9 cellular contexts compared by ENCODE assay signal in the genomic region with DNA sequence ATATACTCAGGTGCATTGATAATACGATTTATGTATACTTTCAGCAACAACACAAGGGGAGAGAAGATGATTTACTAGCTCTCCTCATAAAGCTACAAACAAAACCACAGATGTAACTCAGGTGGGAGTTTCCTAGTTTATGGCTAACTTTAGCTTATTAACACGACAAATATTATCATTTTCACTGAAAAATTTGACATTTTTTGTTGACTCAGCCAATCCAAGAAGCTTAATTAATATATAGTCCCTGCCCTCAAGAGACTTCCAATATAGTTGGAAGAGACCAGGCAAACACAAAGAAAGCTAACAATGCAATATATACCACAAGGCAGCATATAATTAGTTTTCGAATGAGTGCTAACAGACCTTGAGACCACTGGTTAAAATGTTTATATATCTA. TPM values are rescaled to one million over a fixed set of nuclear protein-coding genes. Genes with fewer than 3 reads are reported as not detected.
A peak's percentile ranks its signal among the peaks of the same experiment; 100 is the strongest.
DNase-seq lines count a peak whose midpoint lies in the region; ATAC-seq and TF ChIP-seq lines count a peak whose summit lies in the region.
"Had no signal": no experiment of that assay in that cellular context is flagged by ENCODE, and none has a peak within 500 bp of the region (broad histone marks: within the 10 kb centered on the region; RNA-seq: fewer than 3 reads in every experiment).

No MANE protein-coding gene starts in this region.

- H3K27me3 Mint-ChIP-seq in T-helper 1 cell treated with Interleukin-12 subunit alpha and Interleukin-12 subunit beta and Interleukin-4 antibody, amounts not matched to agents 30 μg/mL and 1 μg/mL, for 36 hours (ENCODE audit: low read depth), result no peaks in the 10 kb centered on the region
- H3K27me3 Mint-ChIP-seq in activated B cell treated with CpG ODN at 0.5 μM for 24 hours, result no peaks in the 10 kb centered on the region
- no peaks in the 10 kb centered on the region for H3K27me3 Mint-ChIP-seq in stimulated activated naive B cell treated with anti-CD40 and anti-IgM and Interleukin-4, amounts not matched to agents 10 μg/mL and 1 μg/mL and 100 μg/mL, for 72 hours

- ATAC-seq in activated B cell treated with CpG ODN at 0.5 μM for 24 hours (ENCODE audit: low read depth), result no peak
- no peak for ATAC-seq in stimulated activated naive B cell treated with anti-CD40 and anti-IgM and Interleukin-4, amounts not matched to agents 10 μg/mL and 1 μg/mL and 100 μg/mL, for 72 hours (replicated peaks)

- H3K4me1 Mint-ChIP-seq in T-helper 1 cell treated with Interleukin-12 subunit alpha and Interleukin-12 subunit beta and Interleukin-4 antibody, amounts not matched to agents 30 μg/mL and 1 μg/mL, for 36 hours (ENCODE audit: low read depth), result peaks cover 18% of the 10 kb centered on the region
- peaks cover 29% of the 10 kb centered on the region for H3K4me1 Mint-ChIP-seq in activated B cell treated with CpG ODN at 0.5 μM for 24 hours
- H3K4me1 Mint-ChIP-seq in stimulated activated naive B cell treated with anti-CD40 and anti-IgM and Interleukin-4, amounts not matched to agents 10 μg/mL and 1 μg/mL and 100 μg/mL, for 72 hours, result peaks cover 5 to 23% of the 10 kb centered on the region in 2 donors

- H3K9me3 ChIP-seq in iPS DF 6.9 (ENCODE audit: control insufficient read depth, insufficient read depth, low read length), result no peaks in the 10 kb centered on the region; the same call in 1 of the 2 replicates

- CTCF ChIA-PET in activated B cell treated with CpG ODN at 0.5 μM for 24 hours (lab: Charles Lee), result interaction anchor here (1.0 kb wide), 1 partner anchor 322 kb away, joined by 3 read pairs; no protein-coding TSS in a partner anchor

- H3K36me3 ChIP-seq in iPS DF 6.9 (ENCODE audit: control insufficient read depth, insufficient read depth, low read length), result no peaks in the 10 kb centered on the region

- H3K4me1 ChIP-seq in iPS DF 6.9 (ENCODE audit: control insufficient read depth, insufficient read depth, low read length), result no peaks in the 10 kb centered on the region

- intact Hi-C loops in activated B cell treated with CpG ODN at 0.5 μM for 24 hours (cut with micrococcal nuclease), result loop anchor here (1.0 to 10.0 kb wide), 10 partner anchors 39 to 1129 kb away; a partner anchor contains a TSS
- intact Hi-C loops in posterior cingulate gyrus (cut with DNase I), result loop anchor here (5.0 kb wide), 2 partner anchors 107 to 533 kb away; a partner anchor contains a TSS

- peak overlapping the region; percentile 98 for H3K4me3 Mint-ChIP-seq in T-helper 1 cell treated with Interleukin-12 subunit alpha and Interleukin-12 subunit beta and Interleukin-4 antibody, amounts not matched to agents 30 μg/mL and 1 μg/mL, for 36 hours
- H3K4me3 Mint-ChIP-seq in activated B cell treated with CpG ODN at 0.5 μM for 24 hours, result peak overlapping the region; percentile 97
- H3K4me3 Mint-ChIP-seq in stimulated activated naive B cell treated with anti-CD40 and anti-IgM and Interleukin-4, amounts not matched to agents 10 μg/mL and 1 μg/mL and 100 μg/mL, for 72 hours, result peak overlapping the region; percentile 91 to 98

- no peaks in the 10 kb centered on the region for H3K27me3 ChIP-seq in iPS DF 6.9 (ENCODE audit: control insufficient read depth, insufficient read depth, low read length)

- POLR2A ChIA-PET in activated B cell treated with CpG ODN at 0.5 μM for 24 hours (lab: Charles Lee), result interaction anchor here (0.7 to 2.3 kb wide), 8 partner anchors 10 to 1130 kb away, joined by 3 to 20 read pairs (median 4); a partner anchor contains a TSS

- H3K36me3 Mint-ChIP-seq in T-helper 1 cell treated with Interleukin-12 subunit alpha and Interleukin-12 subunit beta and Interleukin-4 antibody, amounts not matched to agents 30 μg/mL and 1 μg/mL, for 36 hours (ENCODE audit: low read depth), result peaks cover 8% of the 10 kb centered on the region
- peaks cover 25% of the 10 kb centered on the region for H3K36me3 Mint-ChIP-seq in activated B cell treated with CpG ODN at 0.5 μM for 24 hours (ENCODE audit: low read depth)
- peaks cover 5 to 15% of the 10 kb centered on the region in 2 donors for H3K36me3 Mint-ChIP-seq in stimulated activated naive B cell treated with anti-CD40 and anti-IgM and Interleukin-4, amounts not matched to agents 10 μg/mL and 1 μg/mL and 100 μg/mL, for 72 hours

- no CpG with 5 or more reads among the region's 3 CpGs for WGBS in iPS DF 6.9 (ENCODE audit: insufficient coverage, insufficient read length)

- H3K27ac Mint-ChIP-seq in T-helper 1 cell treated with Interleukin-12 subunit alpha and Interleukin-12 subunit beta and Interleukin-4 antibody, amounts not matched to agents 30 μg/mL and 1 μg/mL, for 36 hours, result peak overlapping the region; percentile 49
- H3K27ac Mint-ChIP-seq in activated B cell treated with CpG ODN at 0.5 μM for 24 hours, result no peak overlapping the region
- H3K27ac Mint-ChIP-seq in stimulated activated naive B cell treated with anti-CD40 and anti-IgM and Interleukin-4, amounts not matched to agents 10 μg/mL and 1 μg/mL and 100 μg/mL, for 72 hours, result no peak overlapping the region

- peak overlapping the region; percentile 90; the same call in 1 of the 2 replicates for H3K4me3 ChIP-seq in iPS DF 6.9 (ENCODE audit: low read length)

- no peak for DNase-seq in T-helper 1 cell
- no peak for DNase-seq in activated B cell treated with CpG ODN at 0.5 μM for 24 hours
- DNase-seq in iPS DF 6.9 (ENCODE audit: low read depth, low spot score), result no peak
- DNase-seq in stimulated activated naive B cell treated with anti-CD40 and anti-IgM and Interleukin-4, amounts not matched to agents 10 μg/mL and 1 μg/mL and 100 μg/mL, for 72 hours, result no peak
- no peak for DNase-seq in activated CD4-positive, CD25-positive, alpha-beta regulatory T cell treated with anti-CD3 and anti-CD28 coated beads, Interleukin-2, amount 50 U/mL, for 72 hours
- DNase-seq in stimulated activated CD8-positive, alpha-beta memory T cell treated with anti-CD3 and anti-CD28 coated beads, Interleukin-4, amount 100 ng/mL, for 48 hours, result no peak
- DNase-seq in posterior cingulate gyrus, result no peak
- DNase-seq: kidney glomerular epithelial cell had no signal

- no peak for TF ChIP-seq CTCF in activated B cell treated with CpG ODN at 0.5 μM for 24 hours (IDR thresholded peaks at IDR 0.05)

- peaks cover under 1% of the 10 kb centered on the region for H3K9me3 Mint-ChIP-seq in T-helper 1 cell treated with Interleukin-12 subunit alpha and Interleukin-12 subunit beta and Interleukin-4 antibody, amounts not matched to agents 30 μg/mL and 1 μg/mL, for 36 hours
- peaks cover under 1% of the 10 kb centered on the region for H3K9me3 Mint-ChIP-seq in activated B cell treated with CpG ODN at 0.5 μM for 24 hours
- peaks cover 0 to 1% of the 10 kb centered on the region in 2 donors for H3K9me3 Mint-ChIP-seq in stimulated activated naive B cell treated with anti-CD40 and anti-IgM and Interleukin-4, amounts not matched to agents 10 μg/mL and 1 μg/mL and 100 μg/mL, for 72 hours

- H3K27ac ChIP-seq in iPS DF 6.9 (ENCODE audit: low read length), result no peak overlapping the region

RNA-seq across cellular contexts. Expression of a gene that starts 0.8 kb away (rescaled TPM):
- 57.5 and 63.1 TPM in 2 replicates for total RNA-seq in activated B cell treated with CpG ODN at 0.5 μM for 24 hours

RNA-seq across cellular contexts. Expression of a gene that starts 1.4 kb away (rescaled TPM):
- 10.6 and 12.0 TPM in 2 replicates for total RNA-seq in activated B cell treated with CpG ODN at 0.5 μM for 24 hours

RNA-seq across cellular contexts. Expression of a gene that starts 39.1 kb away (rescaled TPM):
- total RNA-seq in activated B cell treated with CpG ODN at 0.5 μM for 24 hours, result 7.3 and 10.2 TPM in 2 replicates
